In the genomic region with DNA sequence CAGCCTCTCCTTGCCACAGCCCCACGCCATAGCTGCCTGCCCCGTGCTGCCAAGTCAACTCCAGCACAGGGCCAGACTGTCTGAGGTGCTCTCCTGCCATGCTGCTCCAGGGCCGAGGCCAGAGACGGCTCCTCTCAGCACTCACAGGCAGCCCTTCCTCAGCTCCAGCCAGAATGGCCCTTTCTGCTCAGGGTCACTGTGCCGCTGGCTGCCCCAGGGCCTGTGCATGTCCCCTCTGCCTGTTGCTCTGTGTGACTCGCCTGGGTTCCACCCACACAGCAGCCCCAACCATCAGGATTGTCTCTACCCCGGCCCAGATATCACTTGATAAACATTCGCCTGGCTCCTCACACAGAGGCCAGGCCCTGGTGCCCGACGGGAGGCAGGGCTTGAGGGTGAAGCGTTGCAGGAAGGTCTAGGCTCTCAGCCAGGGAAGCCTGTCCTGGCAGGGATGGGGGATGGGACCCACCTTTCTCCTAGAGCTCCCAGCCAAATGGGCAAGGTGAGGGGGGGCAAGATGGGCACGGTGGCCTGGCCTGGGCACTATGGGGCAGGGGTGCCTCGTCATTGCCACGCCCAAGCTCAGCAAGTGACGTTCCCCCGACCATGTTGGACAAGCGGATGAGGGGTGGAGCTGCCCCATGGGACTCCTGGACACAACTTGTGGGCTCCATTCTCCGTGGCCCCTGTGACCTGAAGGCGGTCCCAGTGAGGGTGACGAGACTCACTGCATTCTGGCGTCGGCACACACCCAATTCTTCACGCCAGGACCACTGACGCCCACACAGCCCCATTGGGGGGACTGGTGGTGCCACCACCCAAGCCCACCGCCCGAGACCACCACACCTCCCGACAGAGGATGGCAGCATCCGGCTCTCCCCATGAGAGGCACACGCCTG, we compare ENCODE assay signal across 1 cellular context.
TF ChIP-seq lines count a peak whose summit lies in the region.

No MANE protein-coding gene starts in this region.

TF ChIP-seq in HepG2, 621 proteins besides CTCF, POLR2A, EP300 and RAD21:
- no peak for TF ChIP-seq JARID2 (CRISPR knock-in tag; IDR thresholded peaks at IDR 0.05; ENCODE audit: insufficient replicate concordance)
- TF ChIP-seq, protein P1, sequence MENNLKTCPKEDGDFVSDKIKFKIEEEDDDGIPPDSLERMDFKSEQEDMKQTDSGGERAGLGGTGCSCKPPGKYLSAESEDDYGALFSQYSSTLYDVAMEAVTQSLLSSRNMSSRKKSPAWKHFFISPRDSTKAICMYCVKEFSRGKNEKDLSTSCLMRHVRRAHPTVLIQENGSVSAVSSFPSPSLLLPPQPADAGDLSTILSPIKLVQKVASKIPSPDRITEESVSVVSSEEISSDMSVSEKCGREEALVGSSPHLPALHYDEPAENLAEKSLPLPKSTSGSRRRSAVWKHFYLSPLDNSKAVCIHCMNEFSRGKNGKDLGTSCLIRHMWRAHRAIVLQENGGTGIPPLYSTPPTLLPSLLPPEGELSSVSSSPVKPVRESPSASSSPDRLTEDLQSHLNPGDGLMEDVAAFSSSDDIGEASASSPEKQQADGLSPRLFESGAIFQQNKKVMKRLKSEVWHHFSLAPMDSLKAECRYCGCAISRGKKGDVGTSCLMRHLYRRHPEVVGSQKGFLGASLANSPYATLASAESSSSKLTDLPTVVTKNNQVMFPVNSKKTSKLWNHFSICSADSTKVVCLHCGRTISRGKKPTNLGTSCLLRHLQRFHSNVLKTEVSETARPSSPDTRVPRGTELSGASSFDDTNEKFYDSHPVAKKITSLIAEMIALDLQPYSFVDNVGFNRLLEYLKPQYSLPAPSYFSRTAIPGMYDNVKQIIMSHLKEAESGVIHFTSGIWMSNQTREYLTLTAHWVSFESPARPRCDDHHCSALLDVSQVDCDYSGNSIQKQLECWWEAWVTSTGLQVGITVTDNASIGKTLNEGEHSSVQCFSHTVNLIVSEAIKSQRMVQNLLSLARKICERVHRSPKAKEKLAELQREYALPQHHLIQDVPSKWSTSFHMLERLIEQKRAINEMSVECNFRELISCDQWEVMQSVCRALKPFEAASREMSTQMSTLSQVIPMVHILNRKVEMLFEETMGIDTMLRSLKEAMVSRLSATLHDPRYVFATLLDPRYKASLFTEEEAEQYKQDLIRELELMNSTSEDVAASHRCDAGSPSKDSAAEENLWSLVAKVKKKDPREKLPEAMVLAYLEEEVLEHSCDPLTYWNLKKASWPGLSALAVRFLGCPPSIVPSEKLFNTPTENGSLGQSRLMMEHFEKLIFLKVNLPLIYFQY (CRISPR knock-in tag; IDR thresholded peaks at IDR 0.05; ENCODE audit: borderline replicate concordance) = no peak
- TF ChIP-seq ZFP82 (CRISPR knock-in tag; IDR thresholded peaks at IDR 0.05; ENCODE audit: borderline replicate concordance) = no peak
- TF ChIP-seq, protein P2, sequence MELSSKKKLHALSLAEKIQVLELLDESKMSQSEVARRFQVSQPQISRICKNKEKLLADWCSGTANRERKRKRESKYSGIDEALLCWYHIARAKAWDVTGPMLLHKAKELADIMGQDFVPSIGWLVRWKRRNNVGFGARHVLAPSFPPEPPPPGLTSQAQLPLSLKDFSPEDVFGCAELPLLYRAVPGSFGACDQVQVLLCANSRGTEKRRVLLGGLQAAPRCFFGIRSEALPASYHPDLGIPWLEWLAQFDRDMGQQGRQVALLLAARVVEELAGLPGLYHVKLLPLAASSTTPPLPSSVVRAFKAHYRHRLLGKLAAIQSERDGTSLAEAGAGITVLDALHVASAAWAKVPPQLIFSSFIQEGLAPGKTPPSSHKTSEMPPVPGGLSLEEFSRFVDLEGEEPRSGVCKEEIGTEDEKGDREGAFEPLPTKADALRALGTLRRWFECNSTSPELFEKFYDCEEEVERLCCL (CRISPR knock-in tag; IDR thresholded peaks at IDR 0.05; ENCODE audit: borderline replicate concordance) = no peak
- no peak for TF ChIP-seq ZNF33B (CRISPR knock-in tag; IDR thresholded peaks at IDR 0.05)
- TF ChIP-seq ZNF570 (CRISPR knock-in tag; IDR thresholded peaks at IDR 0.05; ENCODE audit: borderline replicate concordance) = no peak
- no peak for TF ChIP-seq ZNF547 (CRISPR knock-in tag; IDR thresholded peaks at IDR 0.05)
- no peak for TF ChIP-seq NFE2 (CRISPR knock-in tag; IDR thresholded peaks at IDR 0.05)
- no peak for TF ChIP-seq TBX3 (IDR thresholded peaks at IDR 0.05; ENCODE audit: borderline replicate concordance)
- no peak for TF ChIP-seq ZMYM4 (CRISPR knock-in tag; IDR thresholded peaks at IDR 0.05)
- no peak for TF ChIP-seq ELF1 (CRISPR knock-in tag; IDR thresholded peaks at IDR 0.05)
- TF ChIP-seq, protein P3, sequence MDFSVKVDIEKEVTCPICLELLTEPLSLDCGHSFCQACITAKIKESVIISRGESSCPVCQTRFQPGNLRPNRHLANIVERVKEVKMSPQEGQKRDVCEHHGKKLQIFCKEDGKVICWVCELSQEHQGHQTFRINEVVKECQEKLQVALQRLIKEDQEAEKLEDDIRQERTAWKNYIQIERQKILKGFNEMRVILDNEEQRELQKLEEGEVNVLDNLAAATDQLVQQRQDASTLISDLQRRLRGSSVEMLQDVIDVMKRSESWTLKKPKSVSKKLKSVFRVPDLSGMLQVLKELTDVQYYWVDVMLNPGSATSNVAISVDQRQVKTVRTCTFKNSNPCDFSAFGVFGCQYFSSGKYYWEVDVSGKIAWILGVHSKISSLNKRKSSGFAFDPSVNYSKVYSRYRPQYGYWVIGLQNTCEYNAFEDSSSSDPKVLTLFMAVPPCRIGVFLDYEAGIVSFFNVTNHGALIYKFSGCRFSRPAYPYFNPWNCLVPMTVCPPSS (IDR thresholded peaks at IDR 0.05) = no peak
- TF ChIP-seq, protein P4, sequence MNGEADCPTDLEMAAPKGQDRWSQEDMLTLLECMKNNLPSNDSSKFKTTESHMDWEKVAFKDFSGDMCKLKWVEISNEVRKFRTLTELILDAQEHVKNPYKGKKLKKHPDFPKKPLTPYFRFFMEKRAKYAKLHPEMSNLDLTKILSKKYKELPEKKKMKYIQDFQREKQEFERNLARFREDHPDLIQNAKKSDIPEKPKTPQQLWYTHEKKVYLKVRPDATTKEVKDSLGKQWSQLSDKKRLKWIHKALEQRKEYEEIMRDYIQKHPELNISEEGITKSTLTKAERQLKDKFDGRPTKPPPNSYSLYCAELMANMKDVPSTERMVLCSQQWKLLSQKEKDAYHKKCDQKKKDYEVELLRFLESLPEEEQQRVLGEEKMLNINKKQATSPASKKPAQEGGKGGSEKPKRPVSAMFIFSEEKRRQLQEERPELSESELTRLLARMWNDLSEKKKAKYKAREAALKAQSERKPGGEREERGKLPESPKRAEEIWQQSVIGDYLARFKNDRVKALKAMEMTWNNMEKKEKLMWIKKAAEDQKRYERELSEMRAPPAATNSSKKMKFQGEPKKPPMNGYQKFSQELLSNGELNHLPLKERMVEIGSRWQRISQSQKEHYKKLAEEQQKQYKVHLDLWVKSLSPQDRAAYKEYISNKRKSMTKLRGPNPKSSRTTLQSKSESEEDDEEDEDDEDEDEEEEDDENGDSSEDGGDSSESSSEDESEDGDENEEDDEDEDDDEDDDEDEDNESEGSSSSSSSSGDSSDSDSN (CRISPR knock-in tag; IDR thresholded peaks at IDR 0.05) = no peak
- no peak for TF ChIP-seq ARNT (IDR thresholded peaks at IDR 0.05)
- TF ChIP-seq ZFX (CRISPR knock-in tag; IDR thresholded peaks at IDR 0.05; ENCODE audit: low read depth) = no peak
- TF ChIP-seq NFATC3 (CRISPR knock-in tag; IDR thresholded peaks at IDR 0.05) = no peak
- TF ChIP-seq STAT5B (CRISPR knock-in tag; IDR thresholded peaks at IDR 0.05) = no peak
- TF ChIP-seq, protein P5, sequence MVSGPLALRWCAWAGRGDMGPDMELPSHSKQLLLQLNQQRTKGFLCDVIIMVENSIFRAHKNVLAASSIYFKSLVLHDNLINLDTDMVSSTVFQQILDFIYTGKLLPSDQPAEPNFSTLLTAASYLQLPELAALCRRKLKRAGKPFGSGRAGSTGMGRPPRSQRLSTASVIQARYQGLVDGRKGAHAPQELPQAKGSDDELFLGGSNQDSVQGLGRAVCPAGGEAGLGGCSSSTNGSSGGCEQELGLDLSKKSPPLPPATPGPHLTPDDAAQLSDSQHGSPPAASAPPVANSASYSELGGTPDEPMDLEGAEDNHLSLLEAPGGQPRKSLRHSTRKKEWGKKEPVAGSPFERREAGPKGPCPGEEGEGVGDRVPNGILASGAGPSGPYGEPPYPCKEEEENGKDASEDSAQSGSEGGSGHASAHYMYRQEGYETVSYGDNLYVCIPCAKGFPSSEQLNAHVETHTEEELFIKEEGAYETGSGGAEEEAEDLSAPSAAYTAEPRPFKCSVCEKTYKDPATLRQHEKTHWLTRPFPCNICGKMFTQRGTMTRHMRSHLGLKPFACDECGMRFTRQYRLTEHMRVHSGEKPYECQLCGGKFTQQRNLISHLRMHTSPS (CRISPR knock-in tag; IDR thresholded peaks at IDR 0.05; ENCODE audit: low read depth) = no peak
